Comparison of ENCODE assay signal across 23 cellular contexts in genomic region chr10:118952493-118953295, GRCh38.
DNase-seq lines count a peak whose midpoint lies in the region; ATAC-seq and TF ChIP-seq lines count a peak whose summit lies in the region.
"Had no signal": no experiment of that assay in that cellular context is flagged by ENCODE, and none has a peak within 500 bp of the region (broad histone marks: within the 10 kb centered on the region; RNA-seq: fewer than 3 reads in every experiment).

No MANE protein-coding gene starts in this region.

- no peak overlapping the region for H3K4ac ChIP-seq in H9 (ENCODE audit: low read depth, low read length)

- no peak overlapping the region for H3K4me3 ChIP-seq in lung
- H3K4me3 ChIP-seq in sigmoid colon: no peak overlapping the region
- no peak overlapping the region for H3K4me3 ChIP-seq in uterus
- H3K4me3 ChIP-seq: GM12878, GM23338, K562 had no signal

- TF ChIP-seq CTCF in H9 (conservative IDR thresholded peaks at IDR 0.05): no peak
- TF ChIP-seq CTCF in lung (IDR thresholded peaks at IDR 0.05; ENCODE audit: control extremely low read depth, extremely low read depth): no peak
- TF ChIP-seq CTCF in sigmoid colon (IDR thresholded peaks at IDR 0.05): no peak
- no peak for TF ChIP-seq CTCF in uterus (IDR thresholded peaks at IDR 0.05)

- H3K23ac ChIP-seq in H9 (ENCODE audit: insufficient read length, low read depth, low read length): no peak overlapping the region

- H3T11ph ChIP-seq in H9 (ENCODE audit: low read length): no peak overlapping the region

- no peak overlapping the region for H3K14ac ChIP-seq in H9 (ENCODE audit: insufficient read depth, low read length)

- no peak overlapping the region for H2AK5ac ChIP-seq in H9 (ENCODE audit: insufficient read length, low read length)

- H3K9ac ChIP-seq in H9 (ENCODE audit: extremely low read depth, insufficient read length, low read length): no peak overlapping the region

- H3K9me3 Mint-ChIP-seq in H9: no peaks in the 10 kb centered on the region
- H3K9me3 Mint-ChIP-seq: GM23338 had no signal

- no peak overlapping the region for H4K5ac ChIP-seq in H9 (ENCODE audit: insufficient read length, low read depth, low read length)

- H3K4me2 ChIP-seq in H9 (ENCODE audit: insufficient read depth, insufficient read length, low read length): no peak overlapping the region
- H3K4me2 ChIP-seq: GM23338 had no signal

- H2BK12ac ChIP-seq in H9 (ENCODE audit: insufficient read length, low read depth, low read length): no peak overlapping the region

- H3K18ac ChIP-seq in H9 (ENCODE audit: insufficient read length, low read depth, low read length): no peak overlapping the region

- H4K8ac ChIP-seq in H9 (replicated peaks; ENCODE audit: insufficient read length, low read depth, low read length): no peak overlapping the region

- no peak overlapping the region for H4K91ac ChIP-seq in H9 (ENCODE audit: insufficient read length, low read depth, low read length)

- no peaks in the 10 kb centered on the region for H3K79me2 ChIP-seq in H9 (ENCODE audit: insufficient read depth, low read length)

- no peaks in the 10 kb centered on the region for H4K20me1 ChIP-seq in H9 (ENCODE audit: control insufficient read depth, insufficient read depth, insufficient read length)

- H3K27ac Mint-ChIP-seq in H9: no peak overlapping the region; a peak in 1 of 7 replicates
- H3K27ac Mint-ChIP-seq: CD4-positive, CD25-positive, alpha-beta regulatory T cell; GM23338 had no signal

- H3K36me3 Mint-ChIP-seq in H9 (ENCODE audit: insufficient read depth in 1 of 3, low read depth in 3 of 3): no peaks in the 10 kb centered on the region
- H3K36me3 Mint-ChIP-seq: CD4-positive, CD25-positive, alpha-beta regulatory T cell had no signal

- H3K4me1 ChIP-seq in H9 (ENCODE audit: insufficient read depth, low read length) (no peaks in the 10 kb centered on the region), lung (ENCODE audit: control insufficient read depth in 2 of 2, insufficient read depth in 2 of 2, low read length in 2 of 2) (peaks cover 0 to 4% of the 10 kb centered on the region in 2 donors), sigmoid colon (peaks cover 0 to 10% (median 5%) of the 10 kb centered on the region in 4 donors), uterus (no peaks in the 10 kb centered on the region)

- no peak overlapping the region for H2BK20ac ChIP-seq in H9 (ENCODE audit: low read depth, low read length, poor library complexity, severe bottlenecking)

- H3K79me1 ChIP-seq in H9 (ENCODE audit: insufficient read depth, low read depth, low read length, poor library complexity, severe bottlenecking): no peaks in the 10 kb centered on the region

- no peak for ATAC-seq in lung (ENCODE audit: insufficient read depth, low FRiP score)
- ATAC-seq: GM12878, GM23338, K562, Right ventricle myocardium inferior had no signal

- H3K56ac ChIP-seq in H9 (ENCODE audit: insufficient read length, low read depth, low read length): no peak overlapping the region

- H3K36me3 ChIP-seq in lung (ENCODE audit: control insufficient read depth in 2 of 2, insufficient read depth in 2 of 2, low read length in 2 of 2) (no peaks in the 10 kb centered on the region), sigmoid colon (no peaks in the 10 kb centered on the region), uterus (no peaks in the 10 kb centered on the region)
- H3K36me3 ChIP-seq: BE2C had no signal

- no peak overlapping the region for H2BK5ac ChIP-seq in H9 (ENCODE audit: insufficient read length, low read length)

- no CpG with 5 or more reads among the region's 5 CpGs for WGBS in H9 (ENCODE audit: extremely low coverage, insufficient read length, low lambda C conversion rate)
- WGBS in lung, 2 donors: 86 to 89% methylated on average over 5 of the region's 5 CpGs
- WGBS in sigmoid colon, 2 donors: 86 to 88% methylated on average over 5 of the region's 5 CpGs

- TF ChIP-seq POLR2A in sigmoid colon (IDR thresholded peaks at IDR 0.05): no peak
- TF ChIP-seq POLR2A in uterus (IDR thresholded peaks at IDR 0.05): no peak

- H2AFZ ChIP-seq in H9 (ENCODE audit: low read length): no peak overlapping the region
- H2AFZ ChIP-seq: GM23338 had no signal

- peak; percentile 21 for DNase-seq in activated CD8-positive, alpha-beta memory T cell treated with anti-CD3 and anti-CD28 coated beads for 24 hours
- no peak for DNase-seq in activated CD8-positive, alpha-beta memory T cell treated with anti-CD3 and anti-CD28 coated beads, Interleukin-2, amount 50 U/mL, for 4 hours
- DNase-seq in H9 (peak; percentile 16), lung (ENCODE audit: low spot score) (peak; percentile 13), sigmoid colon (peak; percentile 46), uterus (no peak), SHP77 (lab: John Stamatoyannopoulos, UW) (no peak), NCI-H345 treated with DMSO at 0.1 percent for 48 hours (lab: John Stamatoyannopoulos, UW; ENCODE audit: unreplicated experiment) (no peak)
- DNase-seq: 8988T; BE2C; CD4-positive, CD25-positive, alpha-beta regulatory T cell; COR-L47; GDM1; NCI-H1105; NCI-H2081; NCI-H2171 treated with DMSO at 0.1 percent for 48 hours; NCI-H446 treated with DMSO at 0.1 percent for 48 hours; NCI-H69; NK-92 treated with Interleukin-12 subunit alpha and Interleukin-12 subunit beta, amount 100 ng/mL, for 24 hours had no signal

- H3K23me2 ChIP-seq in H9 (ENCODE audit: insufficient read length, low read depth, low read length, poor library complexity, severe bottlenecking): no peaks in the 10 kb centered on the region

- no peak overlapping the region for H2BK120ac ChIP-seq in H9 (ENCODE audit: low read depth, low read length, poor library complexity, severe bottlenecking)

- TF ChIP-seq EP300 in sigmoid colon (IDR thresholded peaks at IDR 0.05): no peak

- H3K27me3 ChIP-seq in H9 (ENCODE audit: insufficient read depth, low read length): no peaks in the 10 kb centered on the region
- no peaks in the 10 kb centered on the region for H3K27me3 ChIP-seq in lung (ENCODE audit: control insufficient read depth, insufficient read depth)
- no peaks in the 10 kb centered on the region for H3K27me3 ChIP-seq in sigmoid colon
- H3K27me3 ChIP-seq in uterus: no peaks in the 10 kb centered on the region
- H3K27me3 ChIP-seq: BE2C had no signal

- peaks cover 2% of the 10 kb centered on the region; the same call in 1 of the 2 replicates for H3K27me3 Mint-ChIP-seq in H9 (ENCODE audit: low read depth)

- H3K27ac ChIP-seq in H9 (ENCODE audit: insufficient read length, low read depth, low read length) (no peak overlapping the region), lung (ENCODE audit: low read depth in 1 of 2, low read length in 1 of 2) (no peak overlapping the region), sigmoid colon (no peak overlapping the region), uterus (no peak overlapping the region)

- no peak overlapping the region for H2BK15ac ChIP-seq in H9 (ENCODE audit: low read depth, low read length)

- no peak overlapping the region for H3K4me3 Mint-ChIP-seq in H9
- H3K4me3 Mint-ChIP-seq: CD4-positive, CD25-positive, alpha-beta regulatory T cell; GM23338 had no signal

- intact Hi-C loops in sigmoid colon (cut with DNase I) (no loop called here), uterus (cut with DNase I; ENCODE audit: low total_unique reads) (no loop called here)

- H3K9me3 ChIP-seq in H9 (ENCODE audit: control insufficient read depth, low read depth, low read length) (no peaks in the 10 kb centered on the region), lung (ENCODE audit: control insufficient read depth in 2 of 2, insufficient read depth in 1 of 2, low read length in 1 of 2) (no peaks in the 10 kb centered on the region), sigmoid colon (no peaks in the 10 kb centered on the region), uterus (no peaks in the 10 kb centered on the region)
- H3K9me3 ChIP-seq: BE2C had no signal

- H3K4me1 Mint-ChIP-seq in H9: peaks cover 14 to 27% of the 10 kb centered on the region in 2 experiments
- H3K4me1 Mint-ChIP-seq: CD4-positive, CD25-positive, alpha-beta regulatory T cell had no signal

Comparison
In these comparisons a context has a peak if more than half of its experiments do, and no peak if none do; other contexts are left out.
1. DNase-seq: peak in activated CD8-positive, alpha-beta memory T cell treated with anti-CD3 and anti-CD28 coated beads for 24 hours (single experiment), H9 (single experiment), lung (single experiment) and sigmoid colon (single experiment); none in activated CD8-positive, alpha-beta memory T cell treated with anti-CD3 and anti-CD28 coated beads, Interleukin-2, amount 50 U/mL, for 4 hours (single experiment), uterus (0 of 2), SHP77 (0 of 2) and NCI-H345 treated with DMSO at 0.1 percent for 48 hours (single experiment).